1 cellular context compared by ENCODE assay signal in the genomic region with DNA sequence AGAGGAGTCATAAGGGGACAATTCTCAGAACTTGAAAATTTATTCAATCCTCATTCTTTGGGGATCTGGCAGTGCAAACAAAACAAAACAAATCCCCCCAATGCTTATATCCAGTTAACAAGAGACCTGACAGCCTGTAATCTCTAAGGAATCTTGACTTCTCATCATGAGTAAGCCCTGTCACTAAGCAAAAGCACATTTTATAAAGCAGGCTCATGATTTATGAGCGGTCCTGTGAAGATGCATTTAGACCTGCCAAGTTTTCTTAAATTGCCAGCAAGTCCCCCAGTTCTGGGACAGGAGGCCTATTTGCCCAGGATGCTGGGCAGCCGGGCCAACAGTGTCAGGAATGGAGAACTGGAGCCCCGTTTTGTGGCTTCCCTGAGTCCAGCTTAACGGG.
TF ChIP-seq lines count a peak whose summit lies in the region.

No MANE protein-coding gene starts in this region.

TF ChIP-seq in K562, 482 proteins besides CTCF, POLR2A, EP300 and RAD21 (continued from another document):
- TF ChIP-seq, protein P1, sequence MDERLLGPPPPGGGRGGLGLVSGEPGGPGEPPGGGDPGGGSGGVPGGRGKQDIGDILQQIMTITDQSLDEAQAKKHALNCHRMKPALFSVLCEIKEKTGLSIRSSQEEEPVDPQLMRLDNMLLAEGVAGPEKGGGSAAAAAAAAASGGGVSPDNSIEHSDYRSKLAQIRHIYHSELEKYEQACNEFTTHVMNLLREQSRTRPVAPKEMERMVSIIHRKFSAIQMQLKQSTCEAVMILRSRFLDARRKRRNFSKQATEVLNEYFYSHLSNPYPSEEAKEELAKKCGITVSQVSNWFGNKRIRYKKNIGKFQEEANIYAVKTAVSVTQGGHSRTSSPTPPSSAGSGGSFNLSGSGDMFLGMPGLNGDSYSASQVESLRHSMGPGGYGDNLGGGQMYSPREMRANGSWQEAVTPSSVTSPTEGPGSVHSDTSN (CRISPR knock-in tag; IDR thresholded peaks at IDR 0.05; ENCODE audit: low read depth), result no peak
- TF ChIP-seq, protein P1 (tag; conservative IDR thresholded peaks at IDR 0.05; ENCODE audit: low read depth), result peak; percentile 68
- TF ChIP-seq POLR2G (IDR thresholded peaks at IDR 0.05; ENCODE audit: low read depth, low read length) (no peak), MEIS2 (IDR thresholded peaks at IDR 0.05; ENCODE audit: partially characterized antibody) (peak; percentile 60)
